1 cellular context compared by ENCODE assay signal in the genomic region with DNA sequence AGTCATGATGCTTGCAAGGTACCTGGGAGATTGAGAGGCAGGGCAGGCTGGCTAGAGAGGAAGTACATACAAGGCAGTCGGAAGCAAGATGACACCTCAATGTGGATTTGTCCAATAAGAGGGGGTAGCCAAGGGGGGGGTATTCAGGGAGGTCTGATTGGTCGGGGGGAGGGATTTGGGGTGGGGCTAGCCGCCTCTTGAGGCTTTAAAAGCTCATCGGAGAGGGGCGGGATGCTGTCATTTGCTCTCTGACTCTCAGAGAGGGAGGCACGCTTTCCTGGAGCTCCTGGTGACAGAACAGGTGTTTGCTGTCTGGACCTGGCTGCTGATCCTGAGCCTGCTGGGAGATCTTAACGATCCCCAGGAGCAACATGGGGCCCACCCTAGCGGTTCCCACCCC.
TF ChIP-seq lines count a peak whose summit lies in the region.

A gene (plus strand): TSS at position 234 of the 400 bp plus-strand sequence. CDS start 138 bp downstream, at position 372.

TF ChIP-seq in HepG2, 621 proteins besides CTCF, POLR2A, EP300 and RAD21:
- TF ChIP-seq ZNF260 (CRISPR knock-in tag; IDR thresholded peaks at IDR 0.05; ENCODE audit: borderline replicate concordance, low read depth) (no peak), HDAC1 (CRISPR knock-in tag; IDR thresholded peaks at IDR 0.05) (no peak)
- TF ChIP-seq, protein P1, sequence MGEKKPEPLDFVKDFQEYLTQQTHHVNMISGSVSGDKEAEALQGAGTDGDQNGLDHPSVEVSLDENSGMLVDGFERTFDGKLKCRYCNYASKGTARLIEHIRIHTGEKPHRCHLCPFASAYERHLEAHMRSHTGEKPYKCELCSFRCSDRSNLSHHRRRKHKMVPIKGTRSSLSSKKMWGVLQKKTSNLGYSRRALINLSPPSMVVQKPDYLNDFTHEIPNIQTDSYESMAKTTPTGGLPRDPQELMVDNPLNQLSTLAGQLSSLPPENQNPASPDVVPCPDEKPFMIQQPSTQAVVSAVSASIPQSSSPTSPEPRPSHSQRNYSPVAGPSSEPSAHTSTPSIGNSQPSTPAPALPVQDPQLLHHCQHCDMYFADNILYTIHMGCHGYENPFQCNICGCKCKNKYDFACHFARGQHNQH (CRISPR knock-in tag; IDR thresholded peaks at IDR 0.05), result no peak
